ENCODE assay signal across 19 cellular contexts in genomic region chr11:111531156-111531555, GRCh38. TPM values are rescaled to one million over a fixed set of nuclear protein-coding genes. Genes with fewer than 3 reads are reported as not detected.
A peak's percentile ranks its signal among the peaks of the same experiment; 100 is the strongest.
DNase-seq lines count a peak whose midpoint lies in the region; ATAC-seq, FAIRE-seq and TF ChIP-seq lines count a peak whose summit lies in the region.
"Had no signal": no experiment of that assay in that cellular context is flagged by ENCODE, and none has a peak within 500 bp of the region (broad histone marks: within the 10 kb centered on the region; RNA-seq: fewer than 3 reads in every experiment).

No MANE protein-coding gene starts in this region.

- H3K27me3 ChIP-seq in GM12878 (replicated peaks in 1 of 2; ENCODE audit: control insufficient read depth in 2 of 2, insufficient read depth in 2 of 2, low read length in 1 of 2) (peaks cover 0 to 6% of the 10 kb centered on the region in 2 experiments; a peak in 2 of 4 replicates), mesenchymal stem cell (ENCODE audit: control insufficient read depth in 1 of 2, insufficient read depth in 1 of 2, low read length in 2 of 2) (no peaks in the 10 kb centered on the region)
- H3K27me3 ChIP-seq: BLaER1 treated with 17β-estradiol and CSF1 and Interleukin-3, amounts not matched to agents 10 nM and 100 nM; right atrium auricular region had no signal

- TF ChIP-seq POLR2A in GM12878 (IDR thresholded peaks at IDR 0.05; ENCODE audit: low read depth, low read length), result no peak

- H3K4me1 ChIP-seq in GM12878 (ENCODE audit: control insufficient read depth, insufficient read depth, low read length), result no peaks in the 10 kb centered on the region
- H3K4me1 ChIP-seq in mesenchymal stem cell (ENCODE audit: control insufficient read depth, insufficient read depth, low read depth, low read length), result peaks cover 1% of the 10 kb centered on the region
- H3K4me1 ChIP-seq: right atrium auricular region, stomach had no signal

- no peak overlapping the region for H3K27ac ChIP-seq in GM12878 (ENCODE audit: control insufficient read depth, insufficient read depth)
- no peak overlapping the region for H3K27ac ChIP-seq in mesenchymal stem cell (ENCODE audit: low read length, poor library complexity, severe bottlenecking)
- H3K27ac ChIP-seq: BLaER1 treated with 17β-estradiol and CSF1 and Interleukin-3, amounts not matched to agents 10 nM and 100 nM; right atrium auricular region; stomach had no signal

- no peak overlapping the region for H4K8ac ChIP-seq in mesenchymal stem cell (ENCODE audit: low read length)

- no peak overlapping the region for H2BK5ac ChIP-seq in mesenchymal stem cell (ENCODE audit: low read depth, low read length, poor library complexity, severe bottlenecking)

- H3K14ac ChIP-seq in mesenchymal stem cell (ENCODE audit: low read length in 2 of 2), result no peak overlapping the region

- no peak overlapping the region for H3K4ac ChIP-seq in mesenchymal stem cell (ENCODE audit: low read depth in 1 of 2, low read length in 2 of 2)

- no peak for TF ChIP-seq EP300 in GM12878 (IDR thresholded peaks at IDR 0.05; ENCODE audit: borderline replicate concordance in 1 of 2, control insufficient read depth in 1 of 2, low read depth in 2 of 2, low read length in 2 of 2)

- no peak overlapping the region for H3K23ac ChIP-seq in mesenchymal stem cell (ENCODE audit: low read length in 2 of 2)

- TF ChIP-seq CTCF in GM12878 (IDR thresholded peaks at IDR 0.05 in 2 of 3, conservative IDR thresholded peaks at IDR 0.05 in 1 of 3; ENCODE audit: control insufficient read depth in 2 of 3, extremely low read depth in 1 of 3, insufficient read depth in 1 of 3, low read depth in 3 of 3, low read length in 3 of 3), result no peak

- ATAC-seq in GM12878 (peak; percentile 25), GM18519 (IDR thresholded peaks at IDR 0.05; ENCODE audit: low FRiP score, unreplicated experiment) (no peak), HG03108 (IDR thresholded peaks at IDR 0.05; ENCODE audit: unreplicated experiment) (no peak), GM21529 (IDR thresholded peaks at IDR 0.05; ENCODE audit: unreplicated experiment) (no peak)

- H3K36me3 ChIP-seq in GM12878 (ENCODE audit: control insufficient read depth in 2 of 2, insufficient read depth in 2 of 2, low read length in 1 of 2) (no peaks in the 10 kb centered on the region), mesenchymal stem cell (ENCODE audit: control insufficient read depth in 1 of 2, insufficient read depth in 2 of 2, low read depth in 1 of 2, low read length in 2 of 2) (no peaks in the 10 kb centered on the region)
- H3K36me3 ChIP-seq: BLaER1 treated with 17β-estradiol and CSF1 and Interleukin-3, amounts not matched to agents 10 nM and 100 nM; right atrium auricular region; stomach had no signal

- FAIRE-seq in GM12878 (lab: Jason Lieb, UNC), result no peak

- no peak overlapping the region for H3K9ac ChIP-seq in GM12878 (ENCODE audit: control insufficient read depth, insufficient read depth, low read length)
- H3K9ac ChIP-seq in mesenchymal stem cell (ENCODE audit: low read length), result peak overlapping the region; percentile 73
- H3K9ac ChIP-seq: BLaER1 treated with 17β-estradiol and CSF1 and Interleukin-3, amounts not matched to agents 10 nM and 100 nM had no signal

- no peak for TF ChIP-seq RAD21 in GM12878 (IDR thresholded peaks at IDR 0.05; ENCODE audit: insufficient read depth, low read depth, low read length)

- no peak overlapping the region for H2BK12ac ChIP-seq in mesenchymal stem cell (ENCODE audit: low read length in 2 of 2)

- POLR2A ChIA-PET in GM12878 (lab: Charles Lee), result interaction anchor here (1.2 to 1.6 kb wide), 2 partner anchors 78 to 152 kb away, joined by 3 read pairs; partner anchors contain the start of gene POU2AF1

- H3K18ac ChIP-seq in mesenchymal stem cell (ENCODE audit: low read depth in 1 of 2, low read length in 2 of 2), result no peak overlapping the region

- H2BK15ac ChIP-seq in mesenchymal stem cell (ENCODE audit: low read depth, poor library complexity, severe bottlenecking), result no peak overlapping the region

- no TSS peak for BruUV-seq in GM12878 (replicated peaks; lab: Mats Ljungman, UMichigan)

- H3K79me1 ChIP-seq in mesenchymal stem cell (replicated peaks; ENCODE audit: low read length, poor library complexity, severe bottlenecking), result no peaks in the 10 kb centered on the region

- H4K20me1 ChIP-seq in GM12878 (ENCODE audit: control insufficient read depth, insufficient read depth), result no peaks in the 10 kb centered on the region
- H4K20me1 ChIP-seq: BLaER1 treated with 17β-estradiol and CSF1 and Interleukin-3, amounts not matched to agents 10 nM and 100 nM had no signal

- no peak overlapping the region for H4K91ac ChIP-seq in mesenchymal stem cell (ENCODE audit: low read length)

- RAD21 ChIA-PET in GM12878 (lab: Charles Lee; ENCODE audit: unreplicated experiment), result interaction anchor here (1.2 to 1.4 kb wide), 2 partner anchors 76 to 80 kb away, joined by 3 to 4 read pairs; no protein-coding TSS in a partner anchor

- H3K79me2 ChIP-seq in GM12878 (ENCODE audit: control insufficient read depth, insufficient read depth, low read length), result no peaks in the 10 kb centered on the region

- no peak overlapping the region for H2AK5ac ChIP-seq in mesenchymal stem cell (ENCODE audit: low read length, severe bottlenecking)

- no peak overlapping the region for H2BK120ac ChIP-seq in mesenchymal stem cell (ENCODE audit: low read depth, low read length)

- CTCF ChIA-PET in GM12878 (lab: Yijun Ruan, JAX), result interaction anchor here (0.6 to 1.5 kb wide), 3 partner anchors 11 to 246 kb away, joined by 3 to 5 read pairs (median 3); no protein-coding TSS in a partner anchor

- H3K9me3 ChIP-seq in GM12878 (replicated peaks; ENCODE audit: control insufficient read depth, insufficient read depth, low read length) (no peaks in the 10 kb centered on the region), mesenchymal stem cell (ENCODE audit: control insufficient read depth, low read length) (no peaks in the 10 kb centered on the region)
- H3K9me3 ChIP-seq: BLaER1 treated with 17β-estradiol and CSF1 and Interleukin-3, amounts not matched to agents 10 nM and 100 nM; right atrium auricular region; stomach had no signal

- H3K4me2 ChIP-seq in GM12878 (ENCODE audit: control insufficient read depth, insufficient read depth) (no peak overlapping the region), mesenchymal stem cell (ENCODE audit: low read length, poor library complexity, severe bottlenecking) (no peak overlapping the region)

- intact Hi-C loops in GM12878 (cut with micrococcal nuclease; ENCODE audit: unreplicated experiment), result no loop called here

- in situ Hi-C loops in GM12878 (cut with MboI), result no loop called here

- H2AFZ ChIP-seq in GM12878 (ENCODE audit: control insufficient read depth, low read depth, low read length), result no peak overlapping the region
- no peak overlapping the region for H2AFZ ChIP-seq in mesenchymal stem cell (ENCODE audit: low read depth, low read length)

- no peak overlapping the region for H3K4me3 ChIP-seq in GM12878
- H3K4me3 ChIP-seq in mesenchymal stem cell (ENCODE audit: insufficient read depth in 1 of 2, low read depth in 1 of 2, low read length in 2 of 2), result peak overlapping the region in 1 of 2 experiments; percentile 59
- H3K4me3 ChIP-seq: BLaER1 treated with 17β-estradiol and CSF1 and Interleukin-3, amounts not matched to agents 10 nM and 100 nM; right atrium auricular region; stomach had no signal

- SMC1A ChIA-PET in GM12878 (lab: Charles Lee; ENCODE audit: uncharacterized antibody, unreplicated experiment), result interaction anchor here (1.2 kb wide), 1 partner anchor 25 kb away, joined by 3 read pairs; no protein-coding TSS in a partner anchor

- DNase-seq in EH (ENCODE audit: low read depth) (peak; percentile 38), NCI-H226 (peak; percentile 37), GM12878 (ENCODE audit: low read depth, low spot score) (no peak), mesenchymal stem cell (no peak), ecto neural progenitor cell (ENCODE audit: low spot score) (no peak)
- DNase-seq: left cardiac atrium, NCI-H1694 treated with DMSO at 0.1 percent for 48 hours, NCI-H526, Right ventricle myocardium superior, stomach had no signal

RNA-seq across cellular contexts. Expression of gene LAYN, which starts 9.4 kb away (rescaled TPM):
- total RNA-seq in GM12878 (2013; cell fraction: nucleolus; rRNA removed), result 3.2 and 3.7 TPM in 2 replicates
- not detected in 2 replicates for total RNA-seq in GM12878 (2014; rRNA removed)
- total RNA-seq in GM12878 (2014; rRNA removed; fragmentation: Illumina TruSeq; extraction: Trizol), result not detected in 2 replicates
- total RNA-seq in GM12878 (2021), result 0.11 TPM in 1 of 2 replicates, not detected in the other
- polyA plus RNA-seq in GM12878 (2011; ENCODE audit: low read depth), result 0.47 TPM
- polyA plus RNA-seq in GM12878 (2011; rRNA removed), result 0.14 TPM in 1 of 2 replicates, not detected in the other
- polyA plus RNA-seq in GM12878 (2011; cell fraction: cytosol; rRNA removed), result 0.01 TPM in 1 of 2 replicates, not detected in the other
- 0.13 TPM in 1 of 2 replicates, not detected in the other for polyA plus RNA-seq in GM12878 (2011; cell fraction: nucleus; rRNA removed)
- 0.17 TPM in 1 of 2 replicates, not detected in the other for polyA plus RNA-seq in GM12878 (2012)
- 0.10 TPM in 1 of 2 replicates, not detected in the other for polyA plus RNA-seq in GM12878 (2014; fragmentation: Illumina TruSeq; extraction: Trizol)
- not detected for polyA plus RNA-seq in GM12878 (2014; fragmentation: Nextera tagmentation; extraction: Ambion mirVana)
- polyA plus RNA-seq in GM12878 (2014; rRNA removed), result not detected in 2 replicates
- polyA plus RNA-seq in GM12878 (2016; fragmentation: Nextera tagmentation; extraction: Ambion mirVana), result under 1 TPM in 1 of 2 experiments, not detected in 1; 0.06 TPM
- polyA minus RNA-seq in GM12878 (2011; rRNA and poly(A)+ RNA removed), result not detected in 2 replicates
- not detected in 2 replicates for polyA minus RNA-seq in GM12878 (2011; cell fraction: cytosol; rRNA and poly(A)+ RNA removed)
- polyA minus RNA-seq in GM12878 (2011; cell fraction: nucleus; rRNA and poly(A)+ RNA removed), result not detected in 2 replicates
- polyA plus RNA-seq in mesenchymal stem cell (2013, experiment 1 of 2), result 41.2 TPM
- 40.6 TPM for polyA plus RNA-seq in mesenchymal stem cell (2013, experiment 2 of 2)
- polyA plus RNA-seq: IgD-negative memory B cell had no signal

RNA-seq across cellular contexts. Expression of gene HOATZ, which starts 16.6 kb away (rescaled TPM):
- total RNA-seq in GM12878 (2013; cell fraction: nucleolus; rRNA removed), result not detected in 2 replicates
- 0.28 TPM in 1 of 2 replicates, not detected in the other for total RNA-seq in GM12878 (2014; rRNA removed)
- not detected in 2 replicates for total RNA-seq in GM12878 (2014; rRNA removed; fragmentation: Illumina TruSeq; extraction: Trizol)
- not detected in 2 replicates for total RNA-seq in GM12878 (2021)
- not detected for polyA plus RNA-seq in GM12878 (2011; ENCODE audit: low read depth)
- not detected in 2 replicates for polyA plus RNA-seq in GM12878 (2011; rRNA removed)
- not detected in 2 replicates for polyA plus RNA-seq in GM12878 (2011; cell fraction: cytosol; rRNA removed)
- not detected in 2 replicates for polyA plus RNA-seq in GM12878 (2011; cell fraction: nucleus; rRNA removed)
- not detected in 2 replicates for polyA plus RNA-seq in GM12878 (2012)
- not detected in 2 replicates for polyA plus RNA-seq in GM12878 (2014; fragmentation: Illumina TruSeq; extraction: Trizol)
- polyA plus RNA-seq in GM12878 (2014; fragmentation: Nextera tagmentation; extraction: Ambion mirVana), result not detected
- not detected in 2 replicates for polyA plus RNA-seq in GM12878 (2014; rRNA removed)
- polyA plus RNA-seq in GM12878 (2016; fragmentation: Nextera tagmentation; extraction: Ambion mirVana), result not detected
- not detected in 2 replicates for polyA minus RNA-seq in GM12878 (2011; rRNA and poly(A)+ RNA removed)
- polyA minus RNA-seq in GM12878 (2011; cell fraction: cytosol; rRNA and poly(A)+ RNA removed), result not detected in 2 replicates
- polyA minus RNA-seq in GM12878 (2011; cell fraction: nucleus; rRNA and poly(A)+ RNA removed), result not detected in 2 replicates
- 0.07 TPM for polyA plus RNA-seq in mesenchymal stem cell (2013, experiment 1 of 2)
- 0.07 TPM for polyA plus RNA-seq in mesenchymal stem cell (2013, experiment 2 of 2)
- total RNA-seq: activated CD8-positive, alpha-beta memory T cell treated with anti-CD3 and anti-CD28 coated beads for 36 hours; dermis microvascular lymphatic vessel endothelial cell; left cardiac atrium; naive thymus-derived CD8-positive, alpha-beta T cell; right atrium auricular region; Right ventricle myocardium superior; stomach had no signal
- polyA plus RNA-seq: IgD-negative memory B cell; naive thymus-derived CD8-positive, alpha-beta T cell had no signal

RNA-seq across cellular contexts. Expression of gene BTG4, which starts 19.0 kb away (rescaled TPM):
- total RNA-seq in GM12878 (2013; cell fraction: nucleolus; rRNA removed), result 0.83 TPM in 1 of 2 replicates, not detected in the other
- total RNA-seq in GM12878 (2014; rRNA removed), result not detected in 2 replicates
- total RNA-seq in GM12878 (2014; rRNA removed; fragmentation: Illumina TruSeq; extraction: Trizol), result not detected in 2 replicates
- not detected in 2 replicates for total RNA-seq in GM12878 (2021)
- polyA plus RNA-seq in GM12878 (2011; ENCODE audit: low read depth), result not detected
- not detected in 2 replicates for polyA plus RNA-seq in GM12878 (2011; rRNA removed)
- polyA plus RNA-seq in GM12878 (2011; cell fraction: cytosol; rRNA removed), result not detected in 2 replicates
- not detected in 2 replicates for polyA plus RNA-seq in GM12878 (2011; cell fraction: nucleus; rRNA removed)
- polyA plus RNA-seq in GM12878 (2012), result not detected in 2 replicates
- not detected in 2 replicates for polyA plus RNA-seq in GM12878 (2014; fragmentation: Illumina TruSeq; extraction: Trizol)
- under 1 TPM in 1 of 2 experiments, not detected in 1; 0.14 TPM for polyA plus RNA-seq in GM12878 (2014; fragmentation: Nextera tagmentation; extraction: Ambion mirVana)
- not detected in 2 replicates for polyA plus RNA-seq in GM12878 (2014; rRNA removed)
- polyA plus RNA-seq in GM12878 (2016; fragmentation: Nextera tagmentation; extraction: Ambion mirVana), result not detected
- not detected in 2 replicates for polyA minus RNA-seq in GM12878 (2011; rRNA and poly(A)+ RNA removed)
- not detected in 2 replicates for polyA minus RNA-seq in GM12878 (2011; cell fraction: cytosol; rRNA and poly(A)+ RNA removed)
- polyA minus RNA-seq in GM12878 (2011; cell fraction: nucleus; rRNA and poly(A)+ RNA removed), result not detected in 2 replicates
- polyA plus RNA-seq in mesenchymal stem cell (2013, experiment 1 of 2), result 0.07 TPM
- 0.04 TPM for polyA plus RNA-seq in mesenchymal stem cell (2013, experiment 2 of 2)
- total RNA-seq: activated CD8-positive, alpha-beta memory T cell treated with anti-CD3 and anti-CD28 coated beads for 36 hours; dermis microvascular lymphatic vessel endothelial cell; left cardiac atrium; naive thymus-derived CD8-positive, alpha-beta T cell; right atrium auricular region; Right ventricle myocardium superior; stomach had no signal
- polyA plus RNA-seq: IgD-negative memory B cell; naive thymus-derived CD8-positive, alpha-beta T cell; stomach had no signal

Comparison
In these comparisons a context has a peak if more than half of its experiments do, and no peak if none do; other contexts are left out.
1. DNase-seq: peak in EH (single experiment) and NCI-H226 (single experiment); none in GM12878 (single experiment), mesenchymal stem cell (single experiment) and ecto neural progenitor cell (single experiment).